In genomic region chr3:101816215-101817149, GRCh38 we compare ENCODE assay signal across 17 cellular contexts. TPM values are rescaled to one million over a fixed set of nuclear protein-coding genes. Genes with fewer than 3 reads are reported as not detected.
DNase-seq lines count a peak whose midpoint lies in the region; ATAC-seq and TF ChIP-seq lines count a peak whose summit lies in the region.
"Had no signal": no experiment of that assay in that cellular context is flagged by ENCODE, and none has a peak within 500 bp of the region (broad histone marks: within the 10 kb centered on the region; RNA-seq: fewer than 3 reads in every experiment).

No MANE protein-coding gene starts in this region.

- H2BK12ac ChIP-seq in H9 (ENCODE audit: insufficient read length, low read depth, low read length) = no peak overlapping the region

- H3K9me2 ChIP-seq in SK-N-SH = no peaks in the 10 kb centered on the region

- no peak overlapping the region for H2BK15ac ChIP-seq in H9 (ENCODE audit: low read depth, low read length)

- H3K36me3 ChIP-seq in SK-N-SH (replicated peaks in 1 of 2; ENCODE audit: control insufficient read depth in 1 of 2, insufficient read depth in 2 of 2, low read length in 1 of 2) = peaks cover 22 to 25% of the 10 kb centered on the region in 2 experiments

- intact Hi-C loops in activated CD4-positive, alpha-beta T cell treated with anti-CD3 and anti-CD28 coated beads for 36 hours (cut with DNase I, micrococcal nuclease) = loop anchor here in 1 of 2 experiments (10.0 kb wide), 1 partner anchor 898 kb away; no protein-coding TSS in a partner anchor

- H3F3A ChIP-seq in SK-N-SH (replicated peaks; ENCODE audit: insufficient read depth) = no peaks in the 10 kb centered on the region

- H3K27me3 ChIP-seq in H9 (ENCODE audit: insufficient read depth, low read length) = no peaks in the 10 kb centered on the region
- H3K27me3 ChIP-seq in SK-N-SH (ENCODE audit: insufficient read depth) = no peaks in the 10 kb centered on the region

- DNase-seq in H9 (no peak), T-helper 17 cell (no peak), fibroblast of villous mesenchyme (ENCODE audit: low read depth) (peak; percentile 53), SIG-M5 (lab: John Stamatoyannopoulos, UW) (no peak), SK-N-SH (no peak)
- DNase-seq in stimulated activated effector memory CD8-positive, alpha-beta T cell treated with anti-CD3 and anti-CD28 coated beads, Interleukin-12 subunit alpha, Interleukin-12 subunit beta, amount 100 ng/mL, for 72 hours (ENCODE audit: low spot score in 2 of 2) = no peak
- DNase-seq in activated CD4-positive, alpha-beta T cell treated with anti-CD3 and anti-CD28 coated beads for 36 hours = no peak
- DNase-seq: activated CD8-positive, alpha-beta T cell treated with anti-CD3 and anti-CD28 coated beads, Interleukin-2, amount 10 ng/mL, durations not matched to agents 7 days and 5 days; DMS79; effector CD4-positive, alpha-beta T cell; NCI-H1092 treated with DMSO at 0.1 percent for 48 hours; NCI-H2171 treated with DMSO at 0.1 percent for 48 hours; NK-92 treated with Interleukin-12 subunit alpha and Interleukin-12 subunit beta, amount 100 ng/mL, for 24 hours; stimulated activated CD4-positive, alpha-beta T cell treated with anti-CD3 and anti-CD28 coated beads, Interleukin-12 subunit alpha, Interleukin-12 subunit beta, amount 100 ng/mL, for 4 hours had no signal

- H3K4me1 Mint-ChIP-seq in H9 (peaks cover 0 to 3% of the 10 kb centered on the region in 2 experiments; a peak in 1 of 4 replicates), T-helper 17 cell (peaks cover 4% of the 10 kb centered on the region)
- peaks cover 34% of the 10 kb centered on the region for H3K4me1 Mint-ChIP-seq in stimulated activated effector memory CD8-positive, alpha-beta T cell treated with anti-CD3 and anti-CD28 coated beads, Interleukin-12 subunit alpha, Interleukin-12 subunit beta, amount 100 ng/mL, for 72 hours
- peaks cover 52% of the 10 kb centered on the region for H3K4me1 Mint-ChIP-seq in activated CD4-positive, alpha-beta T cell treated with anti-CD3 and anti-CD28 coated beads for 36 hours

- H3K4me3 Mint-ChIP-seq in H9 (no peak overlapping the region), T-helper 17 cell (no peak overlapping the region)
- H3K4me3 Mint-ChIP-seq in stimulated activated effector memory CD8-positive, alpha-beta T cell treated with anti-CD3 and anti-CD28 coated beads, Interleukin-12 subunit alpha, Interleukin-12 subunit beta, amount 100 ng/mL, for 72 hours = no peak overlapping the region
- H3K4me3 Mint-ChIP-seq in activated CD4-positive, alpha-beta T cell treated with anti-CD3 and anti-CD28 coated beads for 36 hours = no peak overlapping the region
- H3K4me3 Mint-ChIP-seq: activated CD8-positive, alpha-beta T cell treated with anti-CD3 and anti-CD28 coated beads, Interleukin-2, amount 10 ng/mL, durations not matched to agents 7 days and 5 days; CD14-positive monocyte had no signal

- no peak overlapping the region for H3K4me2 ChIP-seq in H9 (ENCODE audit: insufficient read depth, insufficient read length, low read length)
- H3K4me2 ChIP-seq in SK-N-SH = no peak overlapping the region

- no peaks in the 10 kb centered on the region for H3K23me2 ChIP-seq in H9 (ENCODE audit: insufficient read length, low read depth, low read length, poor library complexity, severe bottlenecking)

- H4K20me1 ChIP-seq in H9 (ENCODE audit: control insufficient read depth, insufficient read depth, insufficient read length) (no peaks in the 10 kb centered on the region), SK-N-SH (ENCODE audit: insufficient read depth) (no peaks in the 10 kb centered on the region)

- no CpG with 5 or more reads among the region's 4 CpGs for WGBS in H9 (ENCODE audit: extremely low coverage, insufficient read length, low lambda C conversion rate)
- 95% methylated on average over 4 of the region's 4 CpGs for WGBS in SK-N-SH (ENCODE audit: low lambda C conversion rate)

- H3K79me2 ChIP-seq in H9 (ENCODE audit: insufficient read depth, low read length) (no peaks in the 10 kb centered on the region), SK-N-SH (ENCODE audit: insufficient read depth) (no peaks in the 10 kb centered on the region)

- H3K4me1 ChIP-seq in H9 (ENCODE audit: insufficient read depth, low read length) (no peaks in the 10 kb centered on the region), SK-N-SH (ENCODE audit: control insufficient read depth in 1 of 2, insufficient read depth in 2 of 2, low read depth in 1 of 2, low read length in 1 of 2) (peaks cover 0 to 3% of the 10 kb centered on the region in 2 experiments; a peak in 3 of 4 replicates)

- no peak overlapping the region for H4K91ac ChIP-seq in H9 (ENCODE audit: insufficient read length, low read depth, low read length)

- H3K9me3 ChIP-seq in H9 (ENCODE audit: control insufficient read depth, low read depth, low read length) = no peaks in the 10 kb centered on the region
- no peaks in the 10 kb centered on the region for H3K9me3 ChIP-seq in T-helper 17 cell (ENCODE audit: control insufficient read depth, low read length, poor library complexity, severe bottlenecking)
- no peaks in the 10 kb centered on the region for H3K9me3 ChIP-seq in SK-N-SH

- no peak overlapping the region for H3K18ac ChIP-seq in H9 (ENCODE audit: insufficient read length, low read depth, low read length)

- no peak for TF ChIP-seq EP300 in SK-N-SH (IDR thresholded peaks at IDR 0.05; ENCODE audit: borderline replicate concordance in 1 of 2, low read depth in 1 of 2, low read length in 1 of 2)

- H3K9ac ChIP-seq in H9 (ENCODE audit: extremely low read depth, insufficient read length, low read length) = no peak overlapping the region
- H3K9ac ChIP-seq in SK-N-SH = no peak overlapping the region

- no peak overlapping the region for H3K14ac ChIP-seq in H9 (ENCODE audit: insufficient read depth, low read length)

- no peak for TF ChIP-seq CTCF in H9 (conservative IDR thresholded peaks at IDR 0.05)
- no peak for TF ChIP-seq CTCF in fibroblast of villous mesenchyme (IDR thresholded peaks at IDR 0.05; ENCODE audit: insufficient read depth, low read depth, low read length)
- TF ChIP-seq CTCF in SK-N-SH (IDR thresholded peaks at IDR 0.05) = no peak

- no peak overlapping the region for H2BK120ac ChIP-seq in H9 (ENCODE audit: low read depth, low read length, poor library complexity, severe bottlenecking)

- H2BK5ac ChIP-seq in H9 (ENCODE audit: insufficient read length, low read length) = no peak overlapping the region

- no peak overlapping the region for H4K8ac ChIP-seq in H9 (replicated peaks; ENCODE audit: insufficient read length, low read depth, low read length)

- ATAC-seq in T-helper 17 cell (no peak), GM21526 (IDR thresholded peaks at IDR 0.05; ENCODE audit: low FRiP score, unreplicated experiment) (no peak)
- no peak for ATAC-seq in stimulated activated effector memory CD8-positive, alpha-beta T cell treated with anti-CD3 and anti-CD28 coated beads, Interleukin-12 subunit alpha, Interleukin-12 subunit beta, amount 100 ng/mL, for 72 hours
- no peak for ATAC-seq in activated CD4-positive, alpha-beta T cell treated with anti-CD3 and anti-CD28 coated beads for 36 hours
- ATAC-seq: activated CD8-positive, alpha-beta T cell treated with anti-CD3 and anti-CD28 coated beads, Interleukin-2, amount 10 ng/mL, durations not matched to agents 7 days and 5 days; K562 had no signal

- no peak overlapping the region for H2BK20ac ChIP-seq in H9 (ENCODE audit: low read depth, low read length, poor library complexity, severe bottlenecking)

- H3T11ph ChIP-seq in H9 (ENCODE audit: low read length) = no peak overlapping the region

- H3K27ac ChIP-seq in H9 (ENCODE audit: insufficient read length, low read depth, low read length) = no peak overlapping the region
- H3K27ac ChIP-seq in SK-N-SH (ENCODE audit: low read depth in 2 of 2, low read length in 1 of 2) = peak overlapping the region in 1 of 2 experiments; percentile 16; a peak in 2 of 4 replicates

- no peak for TF ChIP-seq RAD21 in SK-N-SH (IDR thresholded peaks at IDR 0.05; ENCODE audit: low read length)

- no peak overlapping the region for H4K5ac ChIP-seq in H9 (ENCODE audit: insufficient read length, low read depth, low read length)

- H3K9me3 Mint-ChIP-seq in H9 = no peaks in the 10 kb centered on the region
- no peaks in the 10 kb centered on the region for H3K9me3 Mint-ChIP-seq in stimulated activated effector memory CD8-positive, alpha-beta T cell treated with anti-CD3 and anti-CD28 coated beads, Interleukin-12 subunit alpha, Interleukin-12 subunit beta, amount 100 ng/mL, for 72 hours
- no peaks in the 10 kb centered on the region for H3K9me3 Mint-ChIP-seq in activated CD4-positive, alpha-beta T cell treated with anti-CD3 and anti-CD28 coated beads for 36 hours (ENCODE audit: low read depth)
- H3K9me3 Mint-ChIP-seq: CD14-positive monocyte had no signal

- no peak overlapping the region for H2AFZ ChIP-seq in H9 (ENCODE audit: low read length)
- no peak overlapping the region for H2AFZ ChIP-seq in SK-N-SH (ENCODE audit: low read depth)

- no peak overlapping the region for H2AK5ac ChIP-seq in H9 (ENCODE audit: insufficient read length, low read length)

- H3K36me3 Mint-ChIP-seq in H9 (ENCODE audit: insufficient read depth in 1 of 3, low read depth in 3 of 3) (peaks cover 0 to 11% (median 1%) of the 10 kb centered on the region in 3 experiments; a peak in 5 of 7 replicates), T-helper 17 cell (ENCODE audit: low read depth) (no peaks in the 10 kb centered on the region)
- peaks cover 4% of the 10 kb centered on the region for H3K36me3 Mint-ChIP-seq in stimulated activated effector memory CD8-positive, alpha-beta T cell treated with anti-CD3 and anti-CD28 coated beads, Interleukin-12 subunit alpha, Interleukin-12 subunit beta, amount 100 ng/mL, for 72 hours
- H3K36me3 Mint-ChIP-seq in activated CD4-positive, alpha-beta T cell treated with anti-CD3 and anti-CD28 coated beads for 36 hours (ENCODE audit: low read depth) = peaks cover 30% of the 10 kb centered on the region

- H3K27ac Mint-ChIP-seq in H9 = peak overlapping the region in 2 of 3 experiments; percentile 24 to 61; a peak in 2 of 7 replicates
- H3K27ac Mint-ChIP-seq in T-helper 17 cell = peak overlapping the region; percentile 37
- peak overlapping the region; percentile 17 for H3K27ac Mint-ChIP-seq in stimulated activated effector memory CD8-positive, alpha-beta T cell treated with anti-CD3 and anti-CD28 coated beads, Interleukin-12 subunit alpha, Interleukin-12 subunit beta, amount 100 ng/mL, for 72 hours
- no peak overlapping the region for H3K27ac Mint-ChIP-seq in activated CD4-positive, alpha-beta T cell treated with anti-CD3 and anti-CD28 coated beads for 36 hours
- H3K27ac Mint-ChIP-seq: activated CD8-positive, alpha-beta T cell treated with anti-CD3 and anti-CD28 coated beads, Interleukin-2, amount 10 ng/mL, durations not matched to agents 7 days and 5 days had no signal

- no peak overlapping the region for H3K56ac ChIP-seq in H9 (ENCODE audit: insufficient read length, low read depth, low read length)

- H3K27me3 Mint-ChIP-seq in H9 (ENCODE audit: low read depth) (no peaks in the 10 kb centered on the region), T-helper 17 cell (no peaks in the 10 kb centered on the region)
- no peaks in the 10 kb centered on the region for H3K27me3 Mint-ChIP-seq in activated CD4-positive, alpha-beta T cell treated with anti-CD3 and anti-CD28 coated beads for 36 hours

- no peaks in the 10 kb centered on the region for H3K79me1 ChIP-seq in H9 (ENCODE audit: insufficient read depth, low read depth, low read length, poor library complexity, severe bottlenecking)

- H3K4me3 ChIP-seq in fibroblast of villous mesenchyme (ENCODE audit: low read depth, low read length) = no peak overlapping the region
- H3K4me3 ChIP-seq in SK-N-SH (ENCODE audit: low read depth in 2 of 2, low read length in 1 of 2) = no peak overlapping the region
- H3K4me3 ChIP-seq: K562 had no signal

- no peak overlapping the region for H3K23ac ChIP-seq in H9 (ENCODE audit: insufficient read length, low read depth, low read length)

- no peak overlapping the region for H3K4ac ChIP-seq in H9 (ENCODE audit: low read depth, low read length)

- POLR2A ChIA-PET in activated CD4-positive, alpha-beta T cell treated with anti-CD3 and anti-CD28 coated beads for 36 hours (lab: Charles Lee) = no interaction called here
- POLR2A ChIA-PET in SK-N-SH (lab: Yijun Ruan, JAX) = no interaction called here

- CTCF ChIA-PET in activated CD4-positive, alpha-beta T cell treated with anti-CD3 and anti-CD28 coated beads for 36 hours (lab: Charles Lee) = interaction anchor here (0.6 to 2.9 kb wide), 8 partner anchors 10 to 446 kb away, joined by 3 to 17 read pairs (median 5); no protein-coding TSS in a partner anchor
- CTCF ChIA-PET in SK-N-SH (lab: Yijun Ruan, JAX) = interaction anchor here (0.7 to 2.6 kb wide), 7 partner anchors 8 to 719 kb away, joined by 3 to 18 read pairs (median 8); no protein-coding TSS in a partner anchor

RNA-seq across cellular contexts. Expression of gene NFKBIZ, which starts 32.8 kb away (rescaled TPM):
- 11.1 TPM in 2 replicates for total RNA-seq in H9 (2021)
- total RNA-seq in T-helper 17 cell = 100 to 1,000 TPM; 682 to 814 TPM
- total RNA-seq in fibroblast of villous mesenchyme = 108 and 126 TPM in 2 replicates
- 10 to 100 TPM; 47.8 to 56.7 TPM for total RNA-seq in activated CD4-positive, alpha-beta T cell treated with anti-CD3 and anti-CD28 coated beads for 36 hours
- polyA plus RNA-seq in SK-N-SH (2012; rRNA removed) = 59.9 and 70.9 TPM in 2 replicates
- 28.0 and 28.4 TPM in 2 replicates for polyA plus RNA-seq in SK-N-SH (2012; cell fraction: cytosol; rRNA removed)
- polyA plus RNA-seq in SK-N-SH (2012; cell fraction: nucleus; rRNA removed) = 221 and 343 TPM in 2 replicates

RNA-seq across cellular contexts. Expression of gene NXPE3, which starts 37.5 kb away (rescaled TPM):
- total RNA-seq in H9 (2021) (15.9 and 16.6 TPM in 2 replicates), T-helper 17 cell (10 to 100 TPM; 30.6 to 31.7 TPM), fibroblast of villous mesenchyme (14.2 and 22.0 TPM in 2 replicates)
- 10 to 100 TPM; 12.8 to 18.5 TPM for total RNA-seq in activated CD4-positive, alpha-beta T cell treated with anti-CD3 and anti-CD28 coated beads for 36 hours
- 21.3 and 25.1 TPM in 2 replicates for polyA plus RNA-seq in SK-N-SH (2012; rRNA removed)
- polyA plus RNA-seq in SK-N-SH (2012; cell fraction: cytosol; rRNA removed) = 20.0 and 23.3 TPM in 2 replicates
- 14.5 and 18.3 TPM in 2 replicates for polyA plus RNA-seq in SK-N-SH (2012; cell fraction: nucleus; rRNA removed)
